Comparison of ENCODE assay signal across 9 cellular contexts in genomic region chr5:107542428-107542827, GRCh38.
A peak's percentile ranks its signal among the peaks of the same experiment; 100 is the strongest.
DNase-seq lines count a peak whose midpoint lies in the region; ATAC-seq and TF ChIP-seq lines count a peak whose summit lies in the region.
"Had no signal": no experiment of that assay in that cellular context is flagged by ENCODE, and none has a peak within 500 bp of the region (broad histone marks: within the 10 kb centered on the region; RNA-seq: fewer than 3 reads in every experiment).

No MANE protein-coding gene starts in this region.

- H3K9me3 Mint-ChIP-seq in brain: no peaks in the 10 kb centered on the region
- H3K9me3 Mint-ChIP-seq in activated naive CD4-positive, alpha-beta T cell treated with anti-CD3 and anti-CD28 coated beads, Interleukin-2, amount 50 U/mL, for 72 hours: no peaks in the 10 kb centered on the region

- peak; percentile 55 for ATAC-seq in GM18502 (IDR thresholded peaks at IDR 0.05; ENCODE audit: poor library complexity, unreplicated experiment)
- peak; percentile 63 for ATAC-seq in lung (ENCODE audit: insufficient read depth, low FRiP score)
- ATAC-seq in activated naive CD4-positive, alpha-beta T cell treated with anti-CD3 and anti-CD28 coated beads, Interleukin-2, amount 50 U/mL, for 72 hours: no peak

- TF ChIP-seq CTCF in brain (conservative IDR thresholded peaks at IDR 0.05): no peak
- TF ChIP-seq CTCF in lung (IDR thresholded peaks at IDR 0.05; ENCODE audit: control extremely low read depth, extremely low read depth): no peak

- 12% methylated on average over 4 of the region's 4 CpGs for WGBS in lung, 2 donors

- peak overlapping the region; percentile 47 to 72 for H3K27ac ChIP-seq in lung (ENCODE audit: low read depth in 1 of 2, low read length in 1 of 2)
- H3K27ac ChIP-seq: HL-60 had no signal

- H3K4me1 Mint-ChIP-seq in brain: peaks cover 74% of the 10 kb centered on the region

- DNase-seq in LHCN-M2 (ENCODE audit: low read depth) (peak; percentile 99), lung (ENCODE audit: low spot score) (peak; percentile 84), putamen (ENCODE audit: low spot score) (no peak)
- DNase-seq in stimulated activated CD4-positive, alpha-beta T cell treated with anti-CD3 and anti-CD28 coated beads, Interleukin-2, amount 100 ng/mL, for 24 hours: no peak
- DNase-seq in activated CD4-positive, alpha-beta T cell treated with anti-CD3 and anti-CD28 coated beads for 48 hours: no peak
- DNase-seq in activated naive CD4-positive, alpha-beta T cell treated with anti-CD3 and anti-CD28 coated beads, Interleukin-2, amount 50 U/mL, for 72 hours (ENCODE audit: low spot score in 2 of 2): no peak

- H3K27ac Mint-ChIP-seq in brain: peak overlapping the region in 3 of 5 experiments; percentile 48 to 73 (median 53)
- no peak overlapping the region for H3K27ac Mint-ChIP-seq in activated naive CD4-positive, alpha-beta T cell treated with anti-CD3 and anti-CD28 coated beads, Interleukin-2, amount 50 U/mL, for 72 hours

- peak overlapping the region in 1 of 5 experiments; percentile 53 for H3K4me3 Mint-ChIP-seq in brain

- H3K36me3 ChIP-seq in lung (ENCODE audit: control insufficient read depth in 2 of 2, insufficient read depth in 2 of 2, low read length in 2 of 2): no peaks in the 10 kb centered on the region

- H3K4me3 ChIP-seq in lung: no peak overlapping the region

- H3K9me3 ChIP-seq in lung (ENCODE audit: control insufficient read depth in 2 of 2, insufficient read depth in 1 of 2, low read length in 1 of 2): no peaks in the 10 kb centered on the region

- H3K27me3 Mint-ChIP-seq in brain: peaks cover 4% of the 10 kb centered on the region

- no peaks in the 10 kb centered on the region for H3K27me3 ChIP-seq in lung (ENCODE audit: control insufficient read depth, insufficient read depth)

- H3K36me3 Mint-ChIP-seq in brain: no peaks in the 10 kb centered on the region
- H3K36me3 Mint-ChIP-seq in activated naive CD4-positive, alpha-beta T cell treated with anti-CD3 and anti-CD28 coated beads, Interleukin-2, amount 50 U/mL, for 72 hours: no peaks in the 10 kb centered on the region

- peaks cover 2 to 18% of the 10 kb centered on the region in 2 donors for H3K4me1 ChIP-seq in lung (ENCODE audit: control insufficient read depth in 2 of 2, insufficient read depth in 2 of 2, low read length in 2 of 2)

Comparison
In these comparisons a context has a peak if more than half of its experiments do, and no peak if none do; other contexts are left out.
1. ATAC-seq: peak in GM18502 (single experiment) and lung (single experiment); none in activated naive CD4-positive, alpha-beta T cell treated with anti-CD3 and anti-CD28 coated beads, Interleukin-2, amount 50 U/mL, for 72 hours (0 of 2).
2. DNase-seq: peak in LHCN-M2 (single experiment) and lung (single experiment); none in stimulated activated CD4-positive, alpha-beta T cell treated with anti-CD3 and anti-CD28 coated beads, Interleukin-2, amount 100 ng/mL, for 24 hours (0 of 2), activated CD4-positive, alpha-beta T cell treated with anti-CD3 and anti-CD28 coated beads for 48 hours (single experiment), putamen (single experiment) and activated naive CD4-positive, alpha-beta T cell treated with anti-CD3 and anti-CD28 coated beads, Interleukin-2, amount 50 U/mL, for 72 hours (0 of 2).
3. H3K27ac Mint-ChIP-seq: peak in brain (3 of 5); none in activated naive CD4-positive, alpha-beta T cell treated with anti-CD3 and anti-CD28 coated beads, Interleukin-2, amount 50 U/mL, for 72 hours (0 of 2).